In genomic region chr12:120013659-120014380, GRCh38 we compare ENCODE assay signal across 10 cellular contexts. TPM values are rescaled to one million over a fixed set of nuclear protein-coding genes. Genes with fewer than 3 reads are reported as not detected.
A peak's percentile ranks its signal among the peaks of the same experiment; 100 is the strongest.
DNase-seq lines count a peak whose midpoint lies in the region; ATAC-seq and TF ChIP-seq lines count a peak whose summit lies in the region.
"Had no signal": no experiment of that assay in that cellular context is flagged by ENCODE, and none has a peak within 500 bp of the region (broad histone marks: within the 10 kb centered on the region; RNA-seq: fewer than 3 reads in every experiment).

No MANE protein-coding gene starts in this region.

- no peaks in the 10 kb centered on the region for H3K27me3 Mint-ChIP-seq in activated CD4-positive, alpha-beta memory T cell treated with anti-CD3 and anti-CD28 coated beads, Interleukin-2, amount 10 ng/mL, durations not matched to agents 7 days and 5 days

- peak; percentile 55 for DNase-seq in activated CD4-positive, alpha-beta memory T cell treated with anti-CD3 and anti-CD28 coated beads, Interleukin-2, amount 10 ng/mL, durations not matched to agents 7 days and 5 days
- peak; percentile 70 for DNase-seq in stimulated activated CD4-positive, alpha-beta T cell treated with anti-CD3 and anti-CD28 coated beads, Interleukin-2, amount 100 ng/mL, for 4 hours (ENCODE audit: low read depth)
- DNase-seq in tibial nerve (ENCODE audit: low spot score in 2 of 2) (no peak), DMS114 treated with DMSO at 0.1 percent for 48 hours (lab: John Stamatoyannopoulos, UW; ENCODE audit: unreplicated experiment) (no peak), NCI-H748 (lab: John Stamatoyannopoulos, UW; ENCODE audit: unreplicated experiment) (no peak)
- DNase-seq: IMR-90 had no signal

- no peaks in the 10 kb centered on the region for H3K9me3 Mint-ChIP-seq in activated CD4-positive, alpha-beta memory T cell treated with anti-CD3 and anti-CD28 coated beads, Interleukin-2, amount 10 ng/mL, durations not matched to agents 7 days and 5 days

- no peaks in the 10 kb centered on the region for H3K4me1 ChIP-seq in tibial nerve

- no peaks in the 10 kb centered on the region for H3K9me3 ChIP-seq in tibial nerve

- peaks cover 70% of the 10 kb centered on the region for H3K4me1 Mint-ChIP-seq in activated CD4-positive, alpha-beta memory T cell treated with anti-CD3 and anti-CD28 coated beads, Interleukin-2, amount 10 ng/mL, durations not matched to agents 7 days and 5 days

- H3K27ac ChIP-seq in tibial nerve, result no peak overlapping the region

- H3K36me3 Mint-ChIP-seq in activated CD4-positive, alpha-beta memory T cell treated with anti-CD3 and anti-CD28 coated beads, Interleukin-2, amount 10 ng/mL, durations not matched to agents 7 days and 5 days (ENCODE audit: low read depth), result peaks cover 34% of the 10 kb centered on the region

- POLR2A ChIA-PET in activated CD4-positive, alpha-beta memory T cell treated with anti-CD3 and anti-CD28 coated beads, Interleukin-2, amount 10 ng/mL, durations not matched to agents 7 days and 5 days (lab: Charles Lee), result interaction anchor here (0.5 to 7.0 kb wide), 13 partner anchors 9 to 346 kb away, joined by 3 to 87 read pairs (median 3); partner anchors contain the start of genes BICDL1, PRKAB1, RNU4-2 and RPLP0

- H3K36me3 ChIP-seq in tibial nerve, result no peaks in the 10 kb centered on the region

- 78 to 86% methylated on average over 9 of the region's 9 CpGs for WGBS in tibial nerve, 2 donors

- ATAC-seq in GM19351 (IDR thresholded peaks at IDR 0.05; ENCODE audit: unreplicated experiment), result peak; percentile 75
- peak; percentile 70 for ATAC-seq in HG03342 (IDR thresholded peaks at IDR 0.05; ENCODE audit: unreplicated experiment)
- no peak for ATAC-seq in GM19324 (IDR thresholded peaks at IDR 0.05; ENCODE audit: low FRiP score, unreplicated experiment)

- peak overlapping the region; percentile 12 for H3K4me3 Mint-ChIP-seq in activated CD4-positive, alpha-beta memory T cell treated with anti-CD3 and anti-CD28 coated beads, Interleukin-2, amount 10 ng/mL, durations not matched to agents 7 days and 5 days

- H3K27me3 ChIP-seq in tibial nerve, result no peaks in the 10 kb centered on the region

- CTCF ChIA-PET in activated CD4-positive, alpha-beta memory T cell treated with anti-CD3 and anti-CD28 coated beads, Interleukin-2, amount 10 ng/mL, durations not matched to agents 7 days and 5 days (lab: Charles Lee), result interaction anchor here (1.0 kb wide), 1 partner anchor 25 kb away, joined by 3 read pairs; the partner anchor contains the start of gene BICDL1

- no peak overlapping the region for H3K4me3 ChIP-seq in tibial nerve

- H3K27ac Mint-ChIP-seq in activated CD4-positive, alpha-beta memory T cell treated with anti-CD3 and anti-CD28 coated beads, Interleukin-2, amount 10 ng/mL, durations not matched to agents 7 days and 5 days, result peak overlapping the region; percentile 92

- TF ChIP-seq EP300 in tibial nerve (IDR thresholded peaks at IDR 0.05), result no peak

- TF ChIP-seq CTCF in tibial nerve (IDR thresholded peaks at IDR 0.05), result no peak

- no peak for TF ChIP-seq POLR2A in tibial nerve (IDR thresholded peaks at IDR 0.05)

RNA-seq across cellular contexts. Expression of gene BICDL1, which starts 24.8 kb away (rescaled TPM):
- total RNA-seq in activated CD4-positive, alpha-beta memory T cell treated with anti-CD3 and anti-CD28 coated beads, Interleukin-2, amount 10 ng/mL, durations not matched to agents 7 days and 5 days, result 10 to 100 TPM; 44.6 to 44.7 TPM
- total RNA-seq in tibial nerve, result 1 to 10 TPM in 2 of 4 donors, under 1 TPM in 1, not detected in 1; 0.66 to 1.5 (median 1.4) TPM
- total RNA-seq: endothelial cell of umbilical vein, IMR-90 had no signal

Comparison
In these comparisons a context has a peak if more than half of its experiments do, and no peak if none do; other contexts are left out.
1. DNase-seq: peak in activated CD4-positive, alpha-beta memory T cell treated with anti-CD3 and anti-CD28 coated beads, Interleukin-2, amount 10 ng/mL, durations not matched to agents 7 days and 5 days (single experiment) and stimulated activated CD4-positive, alpha-beta T cell treated with anti-CD3 and anti-CD28 coated beads, Interleukin-2, amount 100 ng/mL, for 4 hours (single experiment); none in tibial nerve (0 of 2), DMS114 treated with DMSO at 0.1 percent for 48 hours (single experiment) and NCI-H748 (single experiment).
2. RNA of gene BICDL1, which starts 24.8 kb away (total RNA-seq): 44.6 to 44.7 TPM in activated CD4-positive, alpha-beta memory T cell treated with anti-CD3 and anti-CD28 coated beads, Interleukin-2, amount 10 ng/mL, durations not matched to agents 7 days and 5 days; 0.66 to 1.5 TPM in tibial nerve; every median in the first group is over 10 times any median in the second.